ENCODE assay signal across 13 cellular contexts in the genomic region with DNA sequence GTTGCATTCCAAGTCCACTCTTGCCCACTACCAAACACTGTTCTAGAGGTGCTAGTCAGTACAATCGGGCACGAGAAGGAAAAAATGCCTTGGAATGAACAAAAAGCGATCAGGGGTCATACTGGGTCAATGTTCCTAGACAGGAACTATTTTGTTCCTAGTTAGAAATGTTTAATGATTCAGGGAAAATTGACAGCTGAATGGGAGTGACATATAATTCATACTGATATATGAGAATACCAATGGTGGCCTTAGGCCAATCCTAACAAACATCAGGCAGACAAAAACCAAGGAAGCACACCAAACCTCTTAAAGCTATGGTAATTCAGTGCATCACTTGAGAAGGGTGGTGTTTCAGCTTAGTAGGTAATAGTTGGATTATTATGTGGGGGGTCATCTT. TPM values are rescaled to one million over a fixed set of nuclear protein-coding genes. Genes with fewer than 3 reads are reported as not detected.
DNase-seq lines count a peak whose midpoint lies in the region; ATAC-seq and TF ChIP-seq lines count a peak whose summit lies in the region.
"Had no signal": no experiment of that assay in that cellular context is flagged by ENCODE, and none has a peak within 500 bp of the region (broad histone marks: within the 10 kb centered on the region; RNA-seq: fewer than 3 reads in every experiment).

No MANE protein-coding gene starts in this region.

- no peak overlapping the region for H3K4me3 Mint-ChIP-seq in activated T-cell treated with anti-CD3 and anti-CD28 coated beads, Interleukin-2, amount 50 U/mL, for 72 hours
- H3K4me3 Mint-ChIP-seq in activated T-cell treated with anti-CD3 and anti-CD28 coated beads, Interleukin-2, amount 50 U/mL, for 24 hours = no peak overlapping the region
- no peak overlapping the region for H3K4me3 Mint-ChIP-seq in GM23338
- H3K4me3 Mint-ChIP-seq: IgD-negative memory B cell had no signal

- H3K9me3 Mint-ChIP-seq in activated T-cell treated with anti-CD3 and anti-CD28 coated beads, Interleukin-2, amount 50 U/mL, for 72 hours = no peaks in the 10 kb centered on the region
- no peaks in the 10 kb centered on the region for H3K9me3 Mint-ChIP-seq in activated T-cell treated with anti-CD3 and anti-CD28 coated beads, Interleukin-2, amount 50 U/mL, for 24 hours
- H3K9me3 Mint-ChIP-seq in GM23338 = no peaks in the 10 kb centered on the region
- H3K9me3 Mint-ChIP-seq: IgD-negative memory B cell had no signal

- H3K9me2 ChIP-seq in GM23338 (ENCODE audit: insufficient read depth) = no peaks in the 10 kb centered on the region

- DNase-seq in activated T-cell treated with anti-CD3 and anti-CD28 coated beads, Interleukin-2, amount 50 U/mL, for 72 hours = no peak
- no peak for DNase-seq in activated T-cell treated with anti-CD3 and anti-CD28 coated beads, Interleukin-2, amount 50 U/mL, for 24 hours
- DNase-seq in GM23338 (ENCODE audit: low spot score) (no peak), body of pancreas (no peak), breast epithelium (ENCODE audit: low spot score in 2 of 2) (no peak)
- no peak for DNase-seq in activated CD4-positive, CD25-positive, alpha-beta regulatory T cell (lab: John Stamatoyannopoulos, UW)
- DNase-seq: DMS79, GM23248 had no signal

- H4K20me1 ChIP-seq in GM23338 (replicated peaks; ENCODE audit: insufficient read depth) = peaks cover 16% of the 10 kb centered on the region; the same call in 1 of the 2 replicates

- H3K36me3 ChIP-seq in GM23338 (ENCODE audit: insufficient read depth) (peaks cover 7% of the 10 kb centered on the region), body of pancreas (replicated peaks in 1 of 2; ENCODE audit: insufficient read depth in 1 of 2, low read depth in 2 of 2) (peaks cover 6 to 14% of the 10 kb centered on the region in 2 donors), mesodermal cell (ENCODE audit: control insufficient read depth, insufficient read depth, low read length) (peaks cover 45% of the 10 kb centered on the region), breast epithelium (no peaks in the 10 kb centered on the region)

- no peak overlapping the region for H2AFZ ChIP-seq in GM23338
- H2AFZ ChIP-seq: GM23248 had no signal

- intact Hi-C loops in body of pancreas (cut with DNase I) = no loop called here
- intact Hi-C loops in breast epithelium (cut with DNase I; ENCODE audit: low total_unique reads) = no loop called here

- peaks cover under 1 to 4% of the 10 kb centered on the region in 2 donors for H3K36me3 Mint-ChIP-seq in activated T-cell treated with anti-CD3 and anti-CD28 coated beads, Interleukin-2, amount 50 U/mL, for 72 hours (ENCODE audit: insufficient read depth in 2 of 2)
- peaks cover 40% of the 10 kb centered on the region for H3K36me3 Mint-ChIP-seq in activated T-cell treated with anti-CD3 and anti-CD28 coated beads, Interleukin-2, amount 50 U/mL, for 24 hours (ENCODE audit: low read depth)
- H3K36me3 Mint-ChIP-seq in GM23338 (ENCODE audit: low read depth) = peaks cover 32% of the 10 kb centered on the region

- H3K4me1 Mint-ChIP-seq in activated T-cell treated with anti-CD3 and anti-CD28 coated beads, Interleukin-2, amount 50 U/mL, for 72 hours (ENCODE audit: low read depth) = peaks cover 43% of the 10 kb centered on the region
- H3K4me1 Mint-ChIP-seq in activated T-cell treated with anti-CD3 and anti-CD28 coated beads, Interleukin-2, amount 50 U/mL, for 24 hours (ENCODE audit: low read depth) = peaks cover 43% of the 10 kb centered on the region
- H3K4me1 Mint-ChIP-seq in GM23338 = no peaks in the 10 kb centered on the region

- no peak overlapping the region for H3K4me2 ChIP-seq in GM23338

- peaks cover 13% of the 10 kb centered on the region for H3K27me3 Mint-ChIP-seq in activated T-cell treated with anti-CD3 and anti-CD28 coated beads, Interleukin-2, amount 50 U/mL, for 72 hours (ENCODE audit: low read depth)
- no peaks in the 10 kb centered on the region for H3K27me3 Mint-ChIP-seq in activated T-cell treated with anti-CD3 and anti-CD28 coated beads, Interleukin-2, amount 50 U/mL, for 24 hours
- H3K27me3 Mint-ChIP-seq in GM23338 (ENCODE audit: insufficient read depth, low read depth, poor library complexity) = peaks cover 17% of the 10 kb centered on the region
- H3K27me3 Mint-ChIP-seq: IgD-negative memory B cell had no signal

- peaks cover 32% of the 10 kb centered on the region for H3F3A ChIP-seq in GM23338 (replicated peaks; ENCODE audit: low read depth)

- TF ChIP-seq POLR2A in body of pancreas (IDR thresholded peaks at IDR 0.05) (no peak), breast epithelium (IDR thresholded peaks at IDR 0.05) (no peak)

- H3K27me3 ChIP-seq in GM23338 (ENCODE audit: insufficient read depth) (no peaks in the 10 kb centered on the region), body of pancreas (no peaks in the 10 kb centered on the region), breast epithelium (no peaks in the 10 kb centered on the region)

- ATAC-seq in activated T-cell treated with anti-CD3 and anti-CD28 coated beads, Interleukin-2, amount 50 U/mL, for 72 hours (replicated peaks in 1 of 2) = no peak
- ATAC-seq in GM23338 (no peak), body of pancreas (peak; percentile 14), HG03457 (IDR thresholded peaks at IDR 0.05; ENCODE audit: unreplicated experiment) (no peak)
- ATAC-seq: GM12878 had no signal

- peak overlapping the region; percentile 12; the same call in 1 of the 2 replicates for H3K27ac ChIP-seq in GM23338 (ENCODE audit: low read depth)
- H3K27ac ChIP-seq in body of pancreas = no peak overlapping the region
- H3K27ac ChIP-seq in mesodermal cell (ENCODE audit: low read depth, low read length, severe bottlenecking) = peak overlapping the region; percentile 10
- H3K27ac ChIP-seq in breast epithelium = no peak overlapping the region
- H3K27ac ChIP-seq: GM23248 had no signal

- H3K27ac Mint-ChIP-seq in activated T-cell treated with anti-CD3 and anti-CD28 coated beads, Interleukin-2, amount 50 U/mL, for 72 hours = peak overlapping the region; percentile 22
- H3K27ac Mint-ChIP-seq in activated T-cell treated with anti-CD3 and anti-CD28 coated beads, Interleukin-2, amount 50 U/mL, for 24 hours = no peak overlapping the region
- no peak overlapping the region for H3K27ac Mint-ChIP-seq in GM23338

- H3K9me3 ChIP-seq in body of pancreas (no peaks in the 10 kb centered on the region), mesodermal cell (ENCODE audit: control insufficient read depth, low read length) (no peaks in the 10 kb centered on the region), breast epithelium (no peaks in the 10 kb centered on the region)
- H3K9me3 ChIP-seq: HAP-1 had no signal

- H3K4me1 ChIP-seq in GM23338 (ENCODE audit: insufficient read depth) = no peaks in the 10 kb centered on the region; the same call in 1 of the 2 replicates
- peaks cover 27% of the 10 kb centered on the region for H3K4me1 ChIP-seq in body of pancreas
- H3K4me1 ChIP-seq in mesodermal cell (ENCODE audit: control insufficient read depth, insufficient read depth, low read length, poor library complexity, severe bottlenecking) = no peaks in the 10 kb centered on the region
- peaks cover 0 to 3% of the 10 kb centered on the region in 2 donors for H3K4me1 ChIP-seq in breast epithelium
- H3K4me1 ChIP-seq: HAP-1 had no signal

- WGBS in body of pancreas, 2 donors = 10 to 18% methylated on average over 3 of the region's 3 CpGs
- 95% methylated on average over 3 of the region's 3 CpGs; no CpG with 5 or more reads in 1 of the 2 experiments for WGBS in mesodermal cell (ENCODE audit: insufficient coverage in 2 of 2), 2 experiments

- H3K79me2 ChIP-seq in GM23338 (replicated peaks; ENCODE audit: insufficient read depth) = no peaks in the 10 kb centered on the region

- no peak overlapping the region for H3K4me3 ChIP-seq in GM23338
- H3K4me3 ChIP-seq in body of pancreas = no peak overlapping the region
- no peak overlapping the region for H3K4me3 ChIP-seq in mesodermal cell (ENCODE audit: extremely low read depth, insufficient read depth, low read length, poor library complexity, severe bottlenecking)
- H3K4me3 ChIP-seq in breast epithelium = no peak overlapping the region
- H3K4me3 ChIP-seq: GM12878, GM23248, HAP-1 had no signal

- TF ChIP-seq CTCF in GM23338 (conservative IDR thresholded peaks at IDR 0.05; ENCODE audit: low read depth in 2 of 2) (no peak), body of pancreas (IDR thresholded peaks at IDR 0.05) (no peak), breast epithelium (IDR thresholded peaks at IDR 0.05) (no peak)

TF ChIP-seq in GM23338, 12 proteins besides CTCF, POLR2A, EP300 and RAD21 (continues in another document):
- TF ChIP-seq, protein P1, sequence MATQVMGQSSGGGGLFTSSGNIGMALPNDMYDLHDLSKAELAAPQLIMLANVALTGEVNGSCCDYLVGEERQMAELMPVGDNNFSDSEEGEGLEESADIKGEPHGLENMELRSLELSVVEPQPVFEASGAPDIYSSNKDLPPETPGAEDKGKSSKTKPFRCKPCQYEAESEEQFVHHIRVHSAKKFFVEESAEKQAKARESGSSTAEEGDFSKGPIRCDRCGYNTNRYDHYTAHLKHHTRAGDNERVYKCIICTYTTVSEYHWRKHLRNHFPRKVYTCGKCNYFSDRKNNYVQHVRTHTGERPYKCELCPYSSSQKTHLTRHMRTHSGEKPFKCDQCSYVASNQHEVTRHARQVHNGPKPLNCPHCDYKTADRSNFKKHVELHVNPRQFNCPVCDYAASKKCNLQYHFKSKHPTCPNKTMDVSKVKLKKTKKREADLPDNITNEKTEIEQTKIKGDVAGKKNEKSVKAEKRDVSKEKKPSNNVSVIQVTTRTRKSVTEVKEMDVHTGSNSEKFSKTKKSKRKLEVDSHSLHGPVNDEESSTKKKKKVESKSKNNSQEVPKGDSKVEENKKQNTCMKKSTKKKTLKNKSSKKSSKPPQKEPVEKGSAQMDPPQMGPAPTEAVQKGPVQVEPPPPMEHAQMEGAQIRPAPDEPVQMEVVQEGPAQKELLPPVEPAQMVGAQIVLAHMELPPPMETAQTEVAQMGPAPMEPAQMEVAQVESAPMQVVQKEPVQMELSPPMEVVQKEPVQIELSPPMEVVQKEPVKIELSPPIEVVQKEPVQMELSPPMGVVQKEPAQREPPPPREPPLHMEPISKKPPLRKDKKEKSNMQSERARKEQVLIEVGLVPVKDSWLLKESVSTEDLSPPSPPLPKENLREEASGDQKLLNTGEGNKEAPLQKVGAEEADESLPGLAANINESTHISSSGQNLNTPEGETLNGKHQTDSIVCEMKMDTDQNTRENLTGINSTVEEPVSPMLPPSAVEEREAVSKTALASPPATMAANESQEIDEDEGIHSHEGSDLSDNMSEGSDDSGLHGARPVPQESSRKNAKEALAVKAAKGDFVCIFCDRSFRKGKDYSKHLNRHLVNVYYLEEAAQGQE (IDR thresholded peaks at IDR 0.05; ENCODE audit: unreplicated experiment) = no peak
- no peak for TF ChIP-seq ZNF114 (CRISPR knock-in tag; IDR thresholded peaks at IDR 0.05)
- no peak for TF ChIP-seq STAT1 (IDR thresholded peaks at IDR 0.05; ENCODE audit: unreplicated experiment)
- no peak for TF ChIP-seq EZH2phosphoT487 (IDR thresholded peaks at IDR 0.05; ENCODE audit: unreplicated experiment)

RNA-seq across cellular contexts. Expression of a gene that starts 51.1 kb away (rescaled TPM):
- 10 to 100 TPM; 49.1 to 61.1 TPM for total RNA-seq in activated T-cell treated with anti-CD3 and anti-CD28 coated beads, Interleukin-2, amount 50 U/mL, for 72 hours
- total RNA-seq in GM23338 (2014; rRNA removed; shearing (Covaris generic)) = 92.7 and 99.3 TPM in 2 replicates
- 59.0 and 71.0 TPM in 2 replicates for polyA plus RNA-seq in GM23338 (2016; fragmentation: Nextera tagmentation; extraction: Ambion mirVana)
- total RNA-seq in body of pancreas (10 to 100 TPM; 25.9 to 45.8 TPM), breast epithelium (10 to 100 TPM; 29.4 to 56.2 (median 43.3) TPM)
- 42.8 TPM for polyA plus RNA-seq in mesodermal cell (2013, experiment 1 of 2)
- 40.8 TPM for polyA plus RNA-seq in mesodermal cell (2013, experiment 2 of 2)

Comparison
In these comparisons a context has a peak if more than half of its experiments do, and no peak if none do; other contexts are left out.
1. H3K27ac ChIP-seq: peak in GM23338 (single experiment) and mesodermal cell (single experiment); none in body of pancreas (0 of 4) and breast epithelium (0 of 2).